ENCODE assay signal across 28 cellular contexts in genomic region chr2:101478561-101479001, GRCh38. TPM values are rescaled to one million over a fixed set of nuclear protein-coding genes. Genes with fewer than 3 reads are reported as not detected.
A peak's percentile ranks its signal among the peaks of the same experiment; 100 is the strongest.
DNase-seq lines count a peak whose midpoint lies in the region; FAIRE-seq and TF ChIP-seq lines count a peak whose summit lies in the region.
"Had no signal": no experiment of that assay in that cellular context is flagged by ENCODE, and none has a peak within 500 bp of the region (broad histone marks: within the 10 kb centered on the region; RNA-seq: fewer than 3 reads in every experiment).

No MANE protein-coding gene starts in this region.

- H3K9ac ChIP-seq in HUES48 (ENCODE audit: low read depth, low read length), result no peak overlapping the region
- no peak overlapping the region for H3K9ac ChIP-seq in fibroblast of lung (ENCODE audit: insufficient read depth, low read length)

- H3K27me3 ChIP-seq in HUES48 (ENCODE audit: control insufficient read depth, insufficient read depth, low read length), result peaks cover 6% of the 10 kb centered on the region; the same call in 1 of the 2 replicates
- H3K27me3 ChIP-seq in fibroblast of lung (ENCODE audit: control insufficient read depth, insufficient read depth, low read length), result no peaks in the 10 kb centered on the region
- H3K27me3 ChIP-seq in BE2C, result no peaks in the 10 kb centered on the region
- H3K27me3 ChIP-seq: dorsolateral prefrontal cortex, Peyer's patch, SJSA1, vagina had no signal

- FAIRE-seq in RCC 7860 (lab: Jason Lieb, UNC), result no peak
- FAIRE-seq: GM12878 had no signal

- DNase-seq in fibroblast of lung (ENCODE audit: low read depth in 2 of 2) (peak; percentile 33 to 69), BE2C (no peak), AG08396 (ENCODE audit: low spot score) (no peak), NCI-H2107 (lab: John Stamatoyannopoulos, UW) (no peak), RCC 7860 (ENCODE audit: low spot score) (no peak)
- DNase-seq: activated B cell treated with CpG ODN at 0.5 μM for 24 hours; activated CD8-positive, alpha-beta memory T cell treated with anti-CD3 and anti-CD28 coated beads, Interleukin-2, amount 10 ng/mL, durations not matched to agents 7 days and 5 days; activated naive CD4-positive, alpha-beta T cell treated with anti-CD3 and anti-CD28 coated beads, Interleukin-2, amount 10 ng/mL, durations not matched to agents 7 days and 5 days; amygdala; dorsolateral prefrontal cortex; heart right ventricle; left cardiac atrium; NCI-H1092; NCI-H526 treated with DMSO at 0.1 percent for 48 hours; Peyer's patch; stimulated activated CD4-positive, alpha-beta T cell treated with anti-CD3 and anti-CD28 coated beads, Interleukin-15, amount 100 ng/mL, for 24 hours; stimulated activated naive CD4-positive, alpha-beta T cell treated with Interleukin-2 at 50 U/mL for 16 hours; T-helper 1 cell had no signal

- peaks cover 23% of the 10 kb centered on the region for H3K27me3 Mint-ChIP-seq in nephron (ENCODE audit: low read depth)

- H3K36me3 ChIP-seq in HUES48 (ENCODE audit: control insufficient read depth, insufficient read depth, low read length) (no peaks in the 10 kb centered on the region), fibroblast of lung (ENCODE audit: control insufficient read depth, insufficient read depth, low read length) (no peaks in the 10 kb centered on the region), BE2C (no peaks in the 10 kb centered on the region)
- H3K36me3 ChIP-seq: heart right ventricle, neutrophil, Peyer's patch, thoracic aorta, vagina had no signal

- H3K27ac ChIP-seq in HUES48 (ENCODE audit: low read depth, low read length) (no peak overlapping the region), angular gyrus (ENCODE audit: low read depth, low read length) (peak overlapping the region; percentile 32), fibroblast of lung (ENCODE audit: insufficient read depth, low read length) (no peak overlapping the region)
- H3K27ac ChIP-seq: heart right ventricle, neutrophil, Peyer's patch, SJSA1, thoracic aorta, vagina had no signal

- H3K79me2 ChIP-seq in fibroblast of lung (ENCODE audit: control insufficient read depth, insufficient read depth, low read length), result peaks cover 4% of the 10 kb centered on the region

- TF ChIP-seq CTCF in fibroblast of lung (conservative IDR thresholded peaks at IDR 0.05 in 1 of 2, IDR thresholded peaks at IDR 0.05 in 1 of 2; ENCODE audit: low read depth in 1 of 2, low read length in 2 of 2) (no peak), nephron (IDR thresholded peaks at IDR 0.05; ENCODE audit: unreplicated experiment in 3 of 3) (no peak), BE2C (IDR thresholded peaks at IDR 0.05; ENCODE audit: low read depth, low read length) (no peak)

- no peaks in the 10 kb centered on the region for H4K20me1 ChIP-seq in fibroblast of lung (ENCODE audit: control insufficient read depth, extremely low read depth, insufficient read depth, low read length)

- no peaks in the 10 kb centered on the region for H3K9me3 ChIP-seq in HUES48 (ENCODE audit: control insufficient read depth, insufficient read depth, low read length)
- H3K9me3 ChIP-seq in fibroblast of lung (ENCODE audit: control insufficient read depth, insufficient read depth, low read depth, low read length), result no peaks in the 10 kb centered on the region
- H3K9me3 ChIP-seq in BE2C, result no peaks in the 10 kb centered on the region
- H3K9me3 ChIP-seq: heart right ventricle, neutrophil, Peyer's patch, SJSA1, thoracic aorta, vagina had no signal

- H3K27ac Mint-ChIP-seq in nephron, result peak overlapping the region in 2 of 3 experiments; percentile 20 to 70
- H3K27ac Mint-ChIP-seq: activated B cell treated with CpG ODN at 0.5 μM for 24 hours; activated CD8-positive, alpha-beta memory T cell treated with anti-CD3 and anti-CD28 coated beads, Interleukin-2, amount 10 ng/mL, durations not matched to agents 7 days and 5 days; activated naive CD4-positive, alpha-beta T cell treated with anti-CD3 and anti-CD28 coated beads, Interleukin-2, amount 10 ng/mL, durations not matched to agents 7 days and 5 days; progenitor cell of endocrine pancreas had no signal

- no peaks in the 10 kb centered on the region for H3K36me3 Mint-ChIP-seq in nephron (ENCODE audit: low read depth)
- H3K36me3 Mint-ChIP-seq: activated CD8-positive, alpha-beta memory T cell treated with anti-CD3 and anti-CD28 coated beads, Interleukin-2, amount 10 ng/mL, durations not matched to agents 7 days and 5 days; activated naive CD4-positive, alpha-beta T cell treated with anti-CD3 and anti-CD28 coated beads, Interleukin-2, amount 10 ng/mL, durations not matched to agents 7 days and 5 days had no signal

- peaks cover 29% of the 10 kb centered on the region for H3K4me1 ChIP-seq in HUES48 (ENCODE audit: control insufficient read depth, insufficient read depth, low read length)
- peaks cover 6% of the 10 kb centered on the region for H3K4me1 ChIP-seq in fibroblast of lung (ENCODE audit: control insufficient read depth, extremely low read depth, insufficient read depth, low read length)
- no peaks in the 10 kb centered on the region for H3K4me1 ChIP-seq in BE2C

- H2AFZ ChIP-seq in fibroblast of lung (ENCODE audit: low read length), result no peak overlapping the region

- H3K4me1 Mint-ChIP-seq in nephron, result peaks cover 22% of the 10 kb centered on the region

- no peak overlapping the region for H3K4me2 ChIP-seq in fibroblast of lung (ENCODE audit: extremely low read depth, insufficient read depth, low read length)

- H3K4me3 ChIP-seq in HUES48 (ENCODE audit: low read depth, low read length) (peak overlapping the region; percentile 4; the same call in 1 of the 2 replicates), fibroblast of lung (replicated peaks in 1 of 4; ENCODE audit: control extremely low read depth in 1 of 4, insufficient read depth in 1 of 4, low read depth in 3 of 4, low read length in 4 of 4) (no peak overlapping the region), BE2C (ENCODE audit: low read depth, low read length) (no peak overlapping the region)
- H3K4me3 ChIP-seq: dorsolateral prefrontal cortex, GM12878, heart right ventricle, Peyer's patch, SJSA1, thoracic aorta, vagina had no signal

- no peak overlapping the region for H3K4me3 Mint-ChIP-seq in nephron
- H3K4me3 Mint-ChIP-seq: activated B cell treated with CpG ODN at 0.5 μM for 24 hours; activated CD8-positive, alpha-beta memory T cell treated with anti-CD3 and anti-CD28 coated beads, Interleukin-2, amount 10 ng/mL, durations not matched to agents 7 days and 5 days; activated naive CD4-positive, alpha-beta T cell treated with anti-CD3 and anti-CD28 coated beads, Interleukin-2, amount 10 ng/mL, durations not matched to agents 7 days and 5 days had no signal

- no peaks in the 10 kb centered on the region for H3K9me3 Mint-ChIP-seq in nephron
- H3K9me3 Mint-ChIP-seq: activated B cell treated with CpG ODN at 0.5 μM for 24 hours; activated naive CD4-positive, alpha-beta T cell treated with anti-CD3 and anti-CD28 coated beads, Interleukin-2, amount 10 ng/mL, durations not matched to agents 7 days and 5 days had no signal

RNA-seq across cellular contexts. Expression of gene RFX8, which starts 3.7 kb away (rescaled TPM):
- 2.6 and 12.4 TPM in 2 replicates for total RNA-seq in fibroblast of lung
- polyA plus RNA-seq in fibroblast of lung, result 4.3 and 10.4 TPM in 2 replicates
- polyA plus RNA-seq in fibroblast of lung (2012), result 2.1 and 6.5 TPM in 2 replicates
- 1.1 and 2.4 TPM in 2 replicates for polyA minus RNA-seq in fibroblast of lung (ENCODE audit: low replicate concordance)
- not detected for polyA plus RNA-seq in BE2C (2012; ENCODE audit: insufficient read depth, insufficient read length, low read depth)
- total RNA-seq: activated B cell treated with CpG ODN at 0.5 μM for 24 hours, GM12878, left cardiac atrium, lung microvascular endothelial cell, Peyer's patch, progenitor cell of endocrine pancreas had no signal

Comparison
In these comparisons a context has a peak if more than half of its experiments do, and no peak if none do; other contexts are left out.
1. DNase-seq: peak in fibroblast of lung (2 of 2); none in BE2C (single experiment), AG08396 (single experiment), NCI-H2107 (single experiment) and RCC 7860 (single experiment).